1 cellular context compared by ENCODE assay signal in genomic region chr7:117808910-117809705, GRCh38.
TF ChIP-seq lines count a peak whose summit lies in the region.

No MANE protein-coding gene starts in this region.

TF ChIP-seq in GM23338, 12 proteins besides CTCF, POLR2A, EP300 and RAD21 (continued from another document):
- no peak for TF ChIP-seq ZNF462 (CRISPR knock-in tag; IDR thresholded peaks at IDR 0.05)
- no peak for TF ChIP-seq POLR2AphosphoS5 (IDR thresholded peaks at IDR 0.05; ENCODE audit: low read depth)
- no peak for TF ChIP-seq ZNF331 (CRISPR knock-in tag; IDR thresholded peaks at IDR 0.05; ENCODE audit: low read depth)
- no peak for TF ChIP-seq ZNF114 (CRISPR knock-in tag; IDR thresholded peaks at IDR 0.05)
- TF ChIP-seq STAT1 (IDR thresholded peaks at IDR 0.05; ENCODE audit: unreplicated experiment), result no peak
- no peak for TF ChIP-seq EZH2phosphoT487 (IDR thresholded peaks at IDR 0.05; ENCODE audit: unreplicated experiment)
- no peak for TF ChIP-seq REST (IDR thresholded peaks at IDR 0.05; ENCODE audit: unreplicated experiment)
- no peak for TF ChIP-seq CREB1 (CRISPR knock-in tag; IDR thresholded peaks at IDR 0.05; ENCODE audit: low read depth)
- TF ChIP-seq JUNB (IDR thresholded peaks at IDR 0.05; ENCODE audit: unreplicated experiment), result no peak
- no peak for TF ChIP-seq EZH2 (IDR thresholded peaks at IDR 0.05; ENCODE audit: low read depth, unreplicated experiment)
- TF ChIP-seq NANOG (IDR thresholded peaks at IDR 0.05; ENCODE audit: borderline replicate concordance), result no peak
TF ChIP-seq in GM23338: peak in this region for 0.
